ENCODE assay signal across 1 cellular context in genomic region chr11:129743029-129743846, GRCh38.
TF ChIP-seq lines count a peak whose summit lies in the region.

No MANE protein-coding gene starts in this region.

TF ChIP-seq in HepG2, 621 proteins besides CTCF, POLR2A, EP300 and RAD21 (continued from another document):
- TF ChIP-seq ZBTB46 (CRISPR knock-in tag; IDR thresholded peaks at IDR 0.05; ENCODE audit: borderline replicate concordance) (no peak), ZNF512B (CRISPR knock-in tag; IDR thresholded peaks at IDR 0.05; ENCODE audit: borderline replicate concordance) (no peak), ZNF326 (CRISPR knock-in tag; IDR thresholded peaks at IDR 0.05; ENCODE audit: borderline replicate concordance) (no peak), NR2F2 (IDR thresholded peaks at IDR 0.05; ENCODE audit: borderline replicate concordance, low read depth) (no peak), YEATS4 (CRISPR knock-in tag; IDR thresholded peaks at IDR 0.05; ENCODE audit: borderline replicate concordance) (no peak), RFX5 (IDR thresholded peaks at IDR 0.05; ENCODE audit: low read depth, low read length) (no peak), MXD4 (CRISPR knock-in tag; IDR thresholded peaks at IDR 0.05) (no peak)
